Comparison of ENCODE assay signal across 16 cellular contexts in the genomic region with DNA sequence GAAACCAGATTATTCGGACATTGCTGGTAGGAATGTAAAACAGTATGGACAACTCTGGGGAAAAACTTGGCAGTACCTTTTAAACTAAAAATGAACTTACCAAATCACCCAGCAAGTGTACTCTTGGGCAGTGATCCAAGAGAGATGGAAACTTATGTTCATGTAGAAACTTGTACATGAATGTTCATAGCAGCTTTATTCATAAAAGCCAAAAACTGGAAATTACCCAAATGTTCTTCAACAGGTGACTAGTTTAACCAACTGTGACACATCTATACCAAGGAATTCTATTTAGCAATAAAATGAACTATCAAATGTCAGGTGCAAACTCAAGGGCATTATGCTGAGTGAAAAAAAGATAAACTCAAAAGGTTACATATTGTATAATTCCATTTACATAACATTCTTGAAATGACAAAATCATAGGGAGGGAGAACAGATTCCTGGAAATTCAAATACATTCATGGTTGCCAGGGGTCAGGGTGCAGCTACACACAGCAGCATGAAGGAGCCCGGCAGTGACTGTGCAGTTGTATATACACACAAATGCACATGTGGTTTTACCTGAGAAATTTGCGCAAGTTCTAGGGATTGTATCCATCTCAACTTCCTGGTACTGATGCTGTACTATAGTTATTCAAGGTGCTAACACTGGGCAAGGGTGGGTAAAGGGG. TPM values are rescaled to one million over a fixed set of nuclear protein-coding genes. Genes with fewer than 3 reads are reported as not detected.
DNase-seq lines count a peak whose midpoint lies in the region; ATAC-seq, FAIRE-seq and TF ChIP-seq lines count a peak whose summit lies in the region.
"Had no signal": no experiment of that assay in that cellular context is flagged by ENCODE, and none has a peak within 500 bp of the region (broad histone marks: within the 10 kb centered on the region; RNA-seq: fewer than 3 reads in every experiment).

No MANE protein-coding gene starts in this region.

- H3K4me1 Mint-ChIP-seq in MCF 10A (ENCODE audit: insufficient read depth, unreplicated experiment) = peaks cover 39% of the 10 kb centered on the region
- peaks cover 69% of the 10 kb centered on the region for H3K4me1 Mint-ChIP-seq in stimulated activated naive CD8-positive, alpha-beta T cell treated with anti-CD3 and anti-CD28 coated beads, Interleukin-15, Interleukin-2, amounts not matched to agents 100 ng/mL and 50 ng/mL, for 24 hours (ENCODE audit: low read depth)

- H3K27ac ChIP-seq in breast epithelium (no peak overlapping the region), prostate gland (no peak overlapping the region)
- H3K27ac ChIP-seq: body of pancreas, stomach had no signal

- H3K36me3 Mint-ChIP-seq in MCF 10A (ENCODE audit: insufficient read depth, unreplicated experiment) = peaks cover 39% of the 10 kb centered on the region
- peaks cover 52% of the 10 kb centered on the region for H3K36me3 Mint-ChIP-seq in stimulated activated naive CD8-positive, alpha-beta T cell treated with anti-CD3 and anti-CD28 coated beads, Interleukin-15, Interleukin-2, amounts not matched to agents 100 ng/mL and 50 ng/mL, for 24 hours (ENCODE audit: low read depth)

- intact Hi-C loops in MCF 10A (cut with micrococcal nuclease) = loop anchor here (1.0 to 10.0 kb wide), 3 partner anchors 22 to 432 kb away; no protein-coding TSS in a partner anchor
- intact Hi-C loops in breast epithelium (cut with DNase I; ENCODE audit: low total_unique reads) = no loop called here
- intact Hi-C loops in prostate gland (cut with DNase I) = loop anchor here (5.0 kb wide), 1 partner anchor 210 kb away; a partner anchor contains a TSS

- no peak for TF ChIP-seq POLR2A in breast epithelium (IDR thresholded peaks at IDR 0.05)
- TF ChIP-seq POLR2A in prostate gland (IDR thresholded peaks at IDR 0.05) = no peak

- FAIRE-seq in bronchial epithelial cell (lab: Jason Lieb, UNC) = no peak
- FAIRE-seq: endometrium had no signal

- H3K27me3 ChIP-seq in breast epithelium (no peaks in the 10 kb centered on the region), bronchial epithelial cell (ENCODE audit: control insufficient read depth, insufficient read depth, low read length) (no peaks in the 10 kb centered on the region), prostate gland (replicated peaks; ENCODE audit: insufficient read depth) (no peaks in the 10 kb centered on the region)
- H3K27me3 ChIP-seq: body of pancreas, sigmoid colon, stomach had no signal

- TSS peak; percentile 0 for BruUV-seq in MCF 10A (replicated peaks; lab: Mats Ljungman, UMichigan)

- H3K36me3 ChIP-seq in breast epithelium (no peaks in the 10 kb centered on the region), bronchial epithelial cell (ENCODE audit: control insufficient read depth, insufficient read depth, low read length) (peaks cover 12% of the 10 kb centered on the region), prostate gland (peaks cover 0 to 3% of the 10 kb centered on the region in 2 donors)

- H3K9me3 ChIP-seq in breast epithelium (no peaks in the 10 kb centered on the region), prostate gland (no peaks in the 10 kb centered on the region)
- H3K9me3 ChIP-seq: body of pancreas, sigmoid colon, stomach had no signal

- WGBS in prostate gland = 40% methylated on average over 3 of the region's 3 CpGs

- ATAC-seq in GM18520 (IDR thresholded peaks at IDR 0.05; ENCODE audit: unreplicated experiment) (no peak), omental fat pad (ENCODE audit: low FRiP score) (no peak)
- ATAC-seq: body of pancreas had no signal

- H3K4me1 ChIP-seq in breast epithelium (peaks cover 0 to 12% of the 10 kb centered on the region in 2 donors), prostate gland (replicated peaks) (no peaks in the 10 kb centered on the region)

- H3K27me3 Mint-ChIP-seq in MCF 10A (ENCODE audit: insufficient read depth, unreplicated experiment) = no peaks in the 10 kb centered on the region
- H3K27me3 Mint-ChIP-seq in stimulated activated naive CD8-positive, alpha-beta T cell treated with anti-CD3 and anti-CD28 coated beads, Interleukin-15, Interleukin-2, amounts not matched to agents 100 ng/mL and 50 ng/mL, for 24 hours = no peaks in the 10 kb centered on the region

- POLR2A ChIA-PET in MCF 10A (lab: Yijun Ruan, JAX) = interaction anchor here (0.6 to 8.6 kb wide), 17 partner anchors 21 to 1293 kb away, joined by 3 to 247 read pairs (median 3); a partner anchor contains a TSS

- TF ChIP-seq CTCF in MCF 10A (IDR thresholded peaks at IDR 0.05; ENCODE audit: unreplicated experiment) (no peak), breast epithelium (IDR thresholded peaks at IDR 0.05) (no peak), bronchial epithelial cell (IDR thresholded peaks at IDR 0.05; ENCODE audit: insufficient read depth, low read length, severe bottlenecking) (no peak), prostate gland (IDR thresholded peaks at IDR 0.05) (no peak), omental fat pad (IDR thresholded peaks at IDR 0.05) (no peak)

- H3K4me3 Mint-ChIP-seq in MCF 10A (ENCODE audit: unreplicated experiment) = peak overlapping the region; percentile 23
- peak overlapping the region; percentile 63 for H3K4me3 Mint-ChIP-seq in stimulated activated naive CD8-positive, alpha-beta T cell treated with anti-CD3 and anti-CD28 coated beads, Interleukin-15, Interleukin-2, amounts not matched to agents 100 ng/mL and 50 ng/mL, for 24 hours

- no peaks in the 10 kb centered on the region for H3K9me3 Mint-ChIP-seq in MCF 10A (ENCODE audit: unreplicated experiment)
- no peaks in the 10 kb centered on the region for H3K9me3 Mint-ChIP-seq in stimulated activated naive CD8-positive, alpha-beta T cell treated with anti-CD3 and anti-CD28 coated beads, Interleukin-15, Interleukin-2, amounts not matched to agents 100 ng/mL and 50 ng/mL, for 24 hours

- H3K4me3 ChIP-seq in breast epithelium = no peak overlapping the region
- H3K4me3 ChIP-seq in bronchial epithelial cell (ENCODE audit: low read depth, low read length) = no peak overlapping the region
- no peak overlapping the region for H3K4me3 ChIP-seq in prostate gland
- H3K4me3 ChIP-seq: body of pancreas, sigmoid colon, stomach had no signal

- peak overlapping the region; percentile 12 for H3K27ac Mint-ChIP-seq in MCF 10A (ENCODE audit: low read depth, unreplicated experiment)
- peak overlapping the region; percentile 84 for H3K27ac Mint-ChIP-seq in stimulated activated naive CD8-positive, alpha-beta T cell treated with anti-CD3 and anti-CD28 coated beads, Interleukin-15, Interleukin-2, amounts not matched to agents 100 ng/mL and 50 ng/mL, for 24 hours

- DNase-seq in MCF 10A (ENCODE audit: unreplicated experiment) (peak; percentile 95), breast epithelium (ENCODE audit: low spot score in 2 of 2) (no peak), bronchial epithelial cell (ENCODE audit: low read depth) (peak; percentile 100), prostate gland (ENCODE audit: low spot score) (peak; percentile 56), HPDE6-E6E7 (ENCODE audit: extremely low spot score) (no peak), omental fat pad (ENCODE audit: low spot score) (no peak)
- DNase-seq: body of pancreas, C1 segment of cervical spinal cord, KG1, NCI-H2107, sigmoid colon, stomach had no signal

- CTCF ChIA-PET in MCF 10A (lab: Yijun Ruan, JAX) = interaction anchor here (0.6 to 2.4 kb wide), 4 partner anchors 14 to 1754 kb away, joined by 3 to 7 read pairs (median 4); a partner anchor contains a TSS

RNA-seq across cellular contexts. Expression of a gene that starts 3.5 kb away (rescaled TPM):
- total RNA-seq in MCF 10A (2022) = not detected in 2 replicates
- not detected for total RNA-seq in breast epithelium
- total RNA-seq in bronchial epithelial cell = under 0.01 TPM in 2 replicates
- total RNA-seq in prostate gland = not detected
- not detected for total RNA-seq in omental fat pad
- total RNA-seq: body of pancreas, G401, sigmoid colon had no signal

Comparison
In these comparisons a context has a peak if more than half of its experiments do, and no peak if none do; other contexts are left out.
1. DNase-seq: peak in MCF 10A (single experiment), bronchial epithelial cell (single experiment) and prostate gland (single experiment); none in breast epithelium (0 of 2), HPDE6-E6E7 (single experiment) and omental fat pad (single experiment).